8 cellular contexts compared by ENCODE assay signal in genomic region chr11:85811624-85812023, GRCh38. TPM values are rescaled to one million over a fixed set of nuclear protein-coding genes. Genes with fewer than 3 reads are reported as not detected.
DNase-seq lines count a peak whose midpoint lies in the region; ATAC-seq, FAIRE-seq and TF ChIP-seq lines count a peak whose summit lies in the region.

No MANE protein-coding gene starts in this region.

- peak overlapping the region; percentile 69 for H2AFZ ChIP-seq in neural progenitor cell (replicated peaks)

- H3K27ac ChIP-seq in endodermal cell (ENCODE audit: low read depth, low read length), result no peak overlapping the region
- H3K27ac ChIP-seq in neural progenitor cell, result no peak overlapping the region

- H3K9me3 ChIP-seq in endodermal cell (ENCODE audit: control insufficient read depth, low read length), result no peaks in the 10 kb centered on the region
- no peaks in the 10 kb centered on the region for H3K9me3 ChIP-seq in neural progenitor cell (ENCODE audit: low read depth)

- H3K79me2 ChIP-seq in neural progenitor cell (ENCODE audit: low read depth), result no peaks in the 10 kb centered on the region

- no peak for DNase-seq in AG10803 (ENCODE audit: low read depth)
- DNase-seq in NAMALWA (ENCODE audit: low spot score), result peak; percentile 7
- DNase-seq in endodermal cell, result peak; percentile 52
- peak; percentile 14 for DNase-seq in neural progenitor cell (ENCODE audit: low spot score)
- DNase-seq in NCI-H345 (lab: John Stamatoyannopoulos, UW), result no peak
- DNase-seq in RPMI8226, result no peak
- no peak for DNase-seq in HTR-8/SVneo (ENCODE audit: insufficient read length, low spot score)

- H3K4me3 Mint-ChIP-seq in endodermal cell, result peak overlapping the region; percentile 61
- peak overlapping the region; percentile 87 for H3K4me3 Mint-ChIP-seq in neural progenitor cell

- H3K9ac ChIP-seq in endodermal cell (ENCODE audit: extremely low read depth, low read length, poor library complexity, severe bottlenecking) (peak overlapping the region; percentile 17), neural progenitor cell (no peak overlapping the region)

- TF ChIP-seq CTCF in AG10803 (conservative IDR thresholded peaks at IDR 0.05; ENCODE audit: low read length) (no peak), endodermal cell (conservative IDR thresholded peaks at IDR 0.05) (no peak), neural progenitor cell (IDR thresholded peaks at IDR 0.05) (no peak)

- H3F3A ChIP-seq in neural progenitor cell (ENCODE audit: low read depth), result peaks cover 12% of the 10 kb centered on the region

- H3K36me3 ChIP-seq in endodermal cell (ENCODE audit: control insufficient read depth, insufficient read depth, low read length), result no peaks in the 10 kb centered on the region
- H3K36me3 ChIP-seq in neural progenitor cell, result no peaks in the 10 kb centered on the region

- H3K27ac Mint-ChIP-seq in endodermal cell (no peak overlapping the region), neural progenitor cell (peak overlapping the region; percentile 43)

- no peaks in the 10 kb centered on the region for H3K36me3 Mint-ChIP-seq in endodermal cell (ENCODE audit: low read depth)
- H3K36me3 Mint-ChIP-seq in neural progenitor cell, result no peaks in the 10 kb centered on the region

- peaks cover 41% of the 10 kb centered on the region for H3K27me3 Mint-ChIP-seq in endodermal cell (ENCODE audit: insufficient read depth)
- peaks cover 14% of the 10 kb centered on the region for H3K27me3 Mint-ChIP-seq in neural progenitor cell (ENCODE audit: insufficient read depth, low read depth)

- peak overlapping the region; percentile 74 for H3K4me3 ChIP-seq in AG10803 (ENCODE audit: low read length)
- H3K4me3 ChIP-seq in endodermal cell (ENCODE audit: low read length), result peak overlapping the region; percentile 78
- H3K4me3 ChIP-seq in neural progenitor cell, result peak overlapping the region; percentile 55

- WGBS in endodermal cell (ENCODE audit: insufficient coverage in 1 of 2, insufficient read length in 1 of 2), 2 experiments, result 74 to 78% methylated on average over 11 to 13 of the region's 13 CpGs

- H3K4me1 ChIP-seq in endodermal cell (ENCODE audit: control insufficient read depth, insufficient read depth, low read length) (no peaks in the 10 kb centered on the region), neural progenitor cell (peaks cover 5% of the 10 kb centered on the region)

- no peak for ATAC-seq in HG02852 (IDR thresholded peaks at IDR 0.05; ENCODE audit: unreplicated experiment)

- H4K20me1 ChIP-seq in neural progenitor cell (ENCODE audit: low read depth), result no peaks in the 10 kb centered on the region

- no peak for FAIRE-seq in HTR-8/SVneo (lab: Jason Lieb, UNC)

- H3K27me3 ChIP-seq in endodermal cell (ENCODE audit: control insufficient read depth, insufficient read depth, low read length, poor library complexity, severe bottlenecking), result peaks cover 42% of the 10 kb centered on the region
- H3K27me3 ChIP-seq in neural progenitor cell, result peaks cover 41% of the 10 kb centered on the region

- H3K9me3 Mint-ChIP-seq in endodermal cell (no peaks in the 10 kb centered on the region), neural progenitor cell (no peaks in the 10 kb centered on the region)

- H3K4me1 Mint-ChIP-seq in endodermal cell (peaks cover 3% of the 10 kb centered on the region), neural progenitor cell (peaks cover 18% of the 10 kb centered on the region)

- peak overlapping the region; percentile 87 for H3K4me2 ChIP-seq in neural progenitor cell

RNA-seq across cellular contexts. Expression of gene SYTL2, which starts 0.7 kb away (rescaled TPM):
- total RNA-seq in endodermal cell (1 to 10 TPM; 1.7 to 3.4 TPM), neural progenitor cell (ENCODE audit: low replicate concordance) (26.4 and 34.1 TPM in 2 replicates)
- polyA plus RNA-seq in endodermal cell (2013, experiment 1 of 2), result 11.5 TPM
- polyA plus RNA-seq in endodermal cell (2013, experiment 2 of 2), result 11.2 TPM

RNA-seq across cellular contexts. Expression of gene CCDC83, which starts 43.6 kb away (rescaled TPM):
- total RNA-seq in endodermal cell (not detected), neural progenitor cell (ENCODE audit: low replicate concordance) (0.06 TPM in 1 of 2 replicates, not detected in the other)
- polyA plus RNA-seq in endodermal cell (2013, experiment 1 of 2), result not detected
- not detected for polyA plus RNA-seq in endodermal cell (2013, experiment 2 of 2)

Comparison
In these comparisons a context has a peak if more than half of its experiments do, and no peak if none do; other contexts are left out.
1. DNase-seq: peak in NAMALWA (single experiment), endodermal cell (single experiment) and neural progenitor cell (single experiment); none in AG10803 (single experiment), NCI-H345 (single experiment), RPMI8226 (single experiment) and HTR-8/SVneo (single experiment).
2. Peak in every context shown above with its lines, with median percentiles within 50 percentile points of each other: H3K4me3 ChIP-seq.